Comparison of ENCODE assay signal across 8 cellular contexts in the genomic region with DNA sequence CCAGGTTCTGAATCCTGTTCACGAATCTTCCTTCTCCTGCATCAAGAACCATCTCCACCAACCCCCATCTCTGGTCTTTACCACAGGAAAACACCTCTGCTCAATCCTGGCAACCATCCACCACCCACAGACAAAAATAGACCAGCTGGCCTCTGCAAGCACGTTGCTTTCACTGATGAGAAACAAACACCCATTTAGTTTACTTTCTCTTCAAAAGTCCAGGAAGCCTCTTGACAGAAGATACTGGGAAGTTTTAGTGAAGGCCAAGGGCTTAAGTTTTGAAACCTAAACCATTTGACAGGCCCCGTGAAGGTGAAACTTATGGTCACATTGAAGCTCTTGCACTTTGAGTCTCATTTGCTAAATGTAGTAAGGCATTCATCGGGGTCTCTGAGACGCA.
A peak's percentile ranks its signal among the peaks of the same experiment; 100 is the strongest.
DNase-seq lines count a peak whose midpoint lies in the region; ATAC-seq and TF ChIP-seq lines count a peak whose summit lies in the region.

No MANE protein-coding gene starts in this region.

- ATAC-seq in GM18858 (IDR thresholded peaks at IDR 0.05; ENCODE audit: unreplicated experiment) (peak; percentile 31), HG03196 (IDR thresholded peaks at IDR 0.05; ENCODE audit: unreplicated experiment) (peak; percentile 43)
- no peak for ATAC-seq in activated T-helper 17 cell treated with anti-CD3 and anti-CD28 coated beads, Interleukin-2, amount 50 U/mL, for 72 hours (replicated peaks)

- DNase-seq in AG08396 (ENCODE audit: low spot score) (peak; percentile 57), lung microvascular endothelial cell (ENCODE audit: low read depth in 2 of 2) (peak; percentile 57 to 83), erythroblast (lab: John Stamatoyannopoulos, UW) (no peak), NOMO-1 treated with dmso at 0.1 percent for 144 hours (lab: John Stamatoyannopoulos, UW; ENCODE audit: unreplicated experiment) (no peak), NCI-H524 treated with DMSO at 0.1 percent for 48 hours (lab: John Stamatoyannopoulos, UW) (no peak)

- H3K27ac Mint-ChIP-seq in activated T-helper 17 cell treated with anti-CD3 and anti-CD28 coated beads, Interleukin-2, amount 50 U/mL, for 72 hours, result peak overlapping the region; percentile 89

- peaks cover 25% of the 10 kb centered on the region for H3K4me1 Mint-ChIP-seq in activated T-helper 17 cell treated with anti-CD3 and anti-CD28 coated beads, Interleukin-2, amount 50 U/mL, for 72 hours

- H3K36me3 Mint-ChIP-seq in activated T-helper 17 cell treated with anti-CD3 and anti-CD28 coated beads, Interleukin-2, amount 50 U/mL, for 72 hours (ENCODE audit: low read depth), result no peaks in the 10 kb centered on the region

- no peak for TF ChIP-seq POLR2A in erythroblast (IDR thresholded peaks at IDR 0.05; ENCODE audit: low read length)

- no peaks in the 10 kb centered on the region for H3K27me3 Mint-ChIP-seq in activated T-helper 17 cell treated with anti-CD3 and anti-CD28 coated beads, Interleukin-2, amount 50 U/mL, for 72 hours

- H3K4me3 Mint-ChIP-seq in activated T-helper 17 cell treated with anti-CD3 and anti-CD28 coated beads, Interleukin-2, amount 50 U/mL, for 72 hours, result peak overlapping the region; percentile 65

- no peaks in the 10 kb centered on the region for H3K9me3 Mint-ChIP-seq in activated T-helper 17 cell treated with anti-CD3 and anti-CD28 coated beads, Interleukin-2, amount 50 U/mL, for 72 hours

Comparison
In these comparisons a context has a peak if more than half of its experiments do, and no peak if none do; other contexts are left out.
1. DNase-seq: peak in AG08396 (single experiment) and lung microvascular endothelial cell (2 of 2); none in erythroblast (0 of 2), NOMO-1 treated with dmso at 0.1 percent for 144 hours (single experiment) and NCI-H524 treated with DMSO at 0.1 percent for 48 hours (single experiment).